ENCODE assay signal across 1 cellular context in genomic region chr22:26438006-26438405, GRCh38.
TF ChIP-seq lines count a peak whose summit lies in the region.

No MANE protein-coding gene starts in this region.

TF ChIP-seq in H1, 55 proteins besides CTCF, POLR2A, EP300 and RAD21:
- TF ChIP-seq JUND (IDR thresholded peaks at IDR 0.05; ENCODE audit: low read length) (no peak), RBBP5 (IDR thresholded peaks at IDR 0.05; ENCODE audit: borderline replicate concordance, low read depth, low read length) (no peak), FOSL1 (IDR thresholded peaks at IDR 0.05; ENCODE audit: insufficient read depth, low read depth, low read length) (no peak), RNF2 (IDR thresholded peaks at IDR 0.05; ENCODE audit: borderline replicate concordance, low read depth, low read length, missing control alignments, poor library complexity, severe bottlenecking) (no peak), SP2 (IDR thresholded peaks at IDR 0.05; ENCODE audit: low read length) (no peak), PHF8 (conservative IDR thresholded peaks at IDR 0.05; ENCODE audit: low read depth, low read length) (no peak), ZNF274 (IDR thresholded peaks at IDR 0.05; ENCODE audit: borderline replicate concordance, extremely low read depth, low read length) (no peak), KDM5A (IDR thresholded peaks at IDR 0.05; ENCODE audit: low read length) (no peak), KDM4A (IDR thresholded peaks at IDR 0.05; ENCODE audit: low read depth, low read length, severe bottlenecking) (no peak), EGR1 (IDR thresholded peaks at IDR 0.05; ENCODE audit: borderline replicate concordance, low read depth, low read length) (no peak), CHD7 (IDR thresholded peaks at IDR 0.05; ENCODE audit: insufficient replicate concordance, low read length) (no peak), SUZ12 (IDR thresholded peaks at IDR 0.05; ENCODE audit: low read length) (no peak), SP1 (IDR thresholded peaks at IDR 0.05; ENCODE audit: low read depth, low read length) (no peak), RFX5 (IDR thresholded peaks at IDR 0.05; ENCODE audit: borderline replicate concordance, low read depth, low read length) (no peak), RXRA (IDR thresholded peaks at IDR 0.05; ENCODE audit: insufficient read depth, low read depth, low read length) (no peak), HDAC6 (IDR thresholded peaks at IDR 0.05; ENCODE audit: low read depth, low read length) (no peak), CBX5 (IDR thresholded peaks at IDR 0.05; ENCODE audit: low read depth, low read length) (no peak), NANOG (IDR thresholded peaks at IDR 0.05; ENCODE audit: insufficient read depth, low read depth, low read length, poor library complexity, severe bottlenecking) (no peak)
